ENCODE assay signal across 17 cellular contexts in the genomic region with DNA sequence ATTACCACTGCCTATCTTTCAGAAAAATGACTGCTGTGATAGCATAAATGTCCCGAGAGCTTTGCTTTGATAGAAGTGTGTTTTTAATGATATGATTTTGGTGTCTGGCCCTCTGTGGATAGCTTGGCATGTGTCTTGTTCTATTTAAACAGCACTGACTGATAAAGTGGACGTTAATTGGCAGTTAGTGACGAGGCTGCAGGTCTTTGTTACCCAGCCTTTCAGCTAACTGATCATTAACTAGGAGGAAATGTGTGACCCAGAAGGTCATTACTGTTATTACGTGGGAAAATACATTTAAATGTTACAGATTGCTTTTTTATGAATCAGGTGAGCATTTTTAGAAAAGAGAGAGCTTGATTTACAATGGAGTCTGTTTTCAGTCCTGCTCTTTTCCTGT.
A peak's percentile ranks its signal among the peaks of the same experiment; 100 is the strongest.
DNase-seq lines count a peak whose midpoint lies in the region; ATAC-seq lines count a peak whose summit lies in the region.
"Had no signal": no experiment of that assay in that cellular context is flagged by ENCODE, and none has a peak within 500 bp of the region (broad histone marks: within the 10 kb centered on the region; RNA-seq: fewer than 3 reads in every experiment).

No MANE protein-coding gene starts in this region.

- no peaks in the 10 kb centered on the region for H3K27me3 ChIP-seq in mesendoderm (ENCODE audit: insufficient read depth, low read length, poor library complexity)
- H3K27me3 ChIP-seq: BE2C, SJSA1 had no signal

- no peaks in the 10 kb centered on the region for H3K4me1 ChIP-seq in mesendoderm (ENCODE audit: control insufficient read depth, low read depth, low read length)
- H3K4me1 ChIP-seq: A549, BE2C, SJSA1 had no signal

- H2BK5ac ChIP-seq in mesendoderm (ENCODE audit: low read length): no peak overlapping the region

- no peak overlapping the region for H3K27ac ChIP-seq in mesendoderm (ENCODE audit: low read depth, low read length)
- H3K27ac ChIP-seq: A549, SJSA1 had no signal

- no peak overlapping the region for H2BK15ac ChIP-seq in mesendoderm (replicated peaks; ENCODE audit: low read depth)

- H2AK5ac ChIP-seq in mesendoderm (ENCODE audit: low read length): no peak overlapping the region

- no peak overlapping the region for H2BK120ac ChIP-seq in mesendoderm (ENCODE audit: low read depth, low read length)

- no peak overlapping the region for H4K5ac ChIP-seq in mesendoderm (ENCODE audit: low read length)

- ATAC-seq in esophagus mucosa: no peak
- ATAC-seq: A549, GM12878, Right ventricle myocardium inferior had no signal

- peak; percentile 61 for DNase-seq in COR-L47 (lab: John Stamatoyannopoulos, UW)
- peak; percentile 58 for DNase-seq in NCI-H1436 (lab: John Stamatoyannopoulos, UW)
- DNase-seq in NCI-H774 (lab: John Stamatoyannopoulos, UW): peak; percentile 3
- DNase-seq in mesendoderm: peak; percentile 9
- no peak for DNase-seq in inferior parietal cortex (ENCODE audit: extremely low spot score)
- no peak for DNase-seq in KG1 (lab: John Stamatoyannopoulos, UW)
- no peak for DNase-seq in head of caudate nucleus
- DNase-seq: BE2C, DND-41, Karpas-422, NCI-H1694, NCI-H510A had no signal

- intact Hi-C loops in head of caudate nucleus (cut with DNase I): no loop called here

- H3K79me1 ChIP-seq in mesendoderm (ENCODE audit: low read length): no peaks in the 10 kb centered on the region

- no peak overlapping the region for H3K4me2 ChIP-seq in mesendoderm (ENCODE audit: low read length)
- H3K4me2 ChIP-seq: A549 had no signal

- no peak overlapping the region for H3K56ac ChIP-seq in mesendoderm (ENCODE audit: low read length)

- no peak overlapping the region for H3K4ac ChIP-seq in mesendoderm (ENCODE audit: low read depth, low read length)

- H3K18ac ChIP-seq in mesendoderm (ENCODE audit: low read length): no peak overlapping the region

- H3K79me2 ChIP-seq in mesendoderm (ENCODE audit: control insufficient read depth, insufficient read depth, low read length): no peaks in the 10 kb centered on the region

- WGBS in mesendoderm (ENCODE audit: extremely low coverage, insufficient coverage, low lambda C conversion rate): no CpG with 5 or more reads among the region's 4 CpGs

- no peak overlapping the region for H3K4me3 ChIP-seq in mesendoderm (ENCODE audit: low read length)
- H3K4me3 ChIP-seq: A549, GM12878, SJSA1 had no signal

- no peak overlapping the region for H3K9ac ChIP-seq in mesendoderm (ENCODE audit: low read length)

- H3K36me3 ChIP-seq in mesendoderm (ENCODE audit: control insufficient read depth, insufficient read depth, low read length): no peaks in the 10 kb centered on the region
- H3K36me3 ChIP-seq: BE2C, SJSA1 had no signal

- no peak overlapping the region for H4K8ac ChIP-seq in mesendoderm (ENCODE audit: low read depth, low read length)

- H3K23ac ChIP-seq in mesendoderm (ENCODE audit: low read length): no peak overlapping the region

Comparison
In these comparisons a context has a peak if more than half of its experiments do, and no peak if none do; other contexts are left out.
1. DNase-seq: peak in COR-L47 (single experiment), NCI-H1436 (single experiment), NCI-H774 (single experiment) and mesendoderm (single experiment); none in inferior parietal cortex (single experiment), KG1 (single experiment) and head of caudate nucleus (0 of 42).